In genomic region chr11:77467993-77468392, GRCh38 we compare ENCODE assay signal across 22 cellular contexts. TPM values are rescaled to one million over a fixed set of nuclear protein-coding genes. Genes with fewer than 3 reads are reported as not detected.
DNase-seq lines count a peak whose midpoint lies in the region; ATAC-seq, FAIRE-seq and TF ChIP-seq lines count a peak whose summit lies in the region.
"Had no signal": no experiment of that assay in that cellular context is flagged by ENCODE, and none has a peak within 500 bp of the region (broad histone marks: within the 10 kb centered on the region; RNA-seq: fewer than 3 reads in every experiment).

No MANE protein-coding gene starts in this region.

- TF ChIP-seq CTCF in WTC11 (IDR thresholded peaks at IDR 0.05), result no peak
- TF ChIP-seq CTCF in fibroblast of the aortic adventitia (IDR thresholded peaks at IDR 0.05; ENCODE audit: insufficient read depth, low read length), result no peak
- TF ChIP-seq CTCF in ascending aorta (IDR thresholded peaks at IDR 0.05), result no peak
- no peak for TF ChIP-seq CTCF in left lung (IDR thresholded peaks at IDR 0.05)

- H3K27ac Mint-ChIP-seq in WTC11, result peak overlapping the region; percentile 98
- H3K27ac Mint-ChIP-seq: activated naive CD8-positive, alpha-beta T cell had no signal

- ATAC-seq in WTC11 (no peak), left lung (no peak)
- ATAC-seq: A549; activated CD4-positive, CD25-positive, alpha-beta regulatory T cell treated with anti-CD3 and anti-CD28 coated beads, Interleukin-2, amount 50 U/mL, for 24 hours; right cardiac atrium had no signal

- WGBS in small intestine, 3 donors, result 48 to 60% (median 56%) methylated on average over 2 of the region's 2 CpGs

- DNase-seq in SIG-M5 treated with dmso at 0.1 percent for 504 hours (lab: John Stamatoyannopoulos, UW; ENCODE audit: unreplicated experiment) (peak; percentile 15), SIG-M5 (lab: John Stamatoyannopoulos, UW) (no peak), WTC11 (ENCODE audit: low spot score) (no peak), fibroblast of the aortic adventitia (ENCODE audit: low read depth) (peak; percentile 19), small intestine (peak; percentile 67), ascending aorta (ENCODE audit: low spot score in 2 of 2) (no peak), left lung (no peak), RKO (ENCODE audit: low spot score) (no peak)
- DNase-seq: MG63; NCI-H187; right cardiac atrium; SJCRH30; stimulated activated naive CD4-positive, alpha-beta T cell treated with Interleukin-2 at 50 U/mL for 16 hours; T-helper 2 cell; upper lobe of left lung had no signal

- H3K27me3 ChIP-seq in small intestine (ENCODE audit: control insufficient read depth in 2 of 2, insufficient read depth in 2 of 2, low read length in 2 of 2) (no peaks in the 10 kb centered on the region), ascending aorta (no peaks in the 10 kb centered on the region), left lung (peaks cover 0 to 7% of the 10 kb centered on the region in 2 donors)
- H3K27me3 ChIP-seq: cardiac muscle cell, esophagus muscularis mucosa, MG63, neutrophil, SJCRH30, upper lobe of left lung had no signal

- H3K36me3 ChIP-seq in small intestine (ENCODE audit: control insufficient read depth in 2 of 2, insufficient read depth in 2 of 2, low read length in 2 of 2) (no peaks in the 10 kb centered on the region), ascending aorta (no peaks in the 10 kb centered on the region), left lung (no peaks in the 10 kb centered on the region)
- H3K36me3 ChIP-seq: cardiac muscle cell, esophagus muscularis mucosa, MG63, neutrophil, SJCRH30, upper lobe of left lung had no signal

- no peaks in the 10 kb centered on the region for H3K36me3 Mint-ChIP-seq in WTC11
- H3K36me3 Mint-ChIP-seq: activated naive CD8-positive, alpha-beta T cell had no signal

- peaks cover 85% of the 10 kb centered on the region for H3K4me1 Mint-ChIP-seq in WTC11

- no peaks in the 10 kb centered on the region for H3K9me3 Mint-ChIP-seq in WTC11

- no peak for FAIRE-seq in small intestine (lab: Jason Lieb, UNC)
- FAIRE-seq: A549 had no signal

- peaks cover 2 to 13% of the 10 kb centered on the region in 2 donors for H3K4me1 ChIP-seq in small intestine (ENCODE audit: control insufficient read depth in 2 of 2, insufficient read depth in 1 of 2, low read depth in 1 of 2, low read length in 1 of 2)
- H3K4me1 ChIP-seq in ascending aorta, result no peaks in the 10 kb centered on the region
- H3K4me1 ChIP-seq in left lung, result peaks cover 0 to 9% of the 10 kb centered on the region in 2 donors
- H3K4me1 ChIP-seq: SJCRH30 had no signal

- H3K27ac ChIP-seq in small intestine (ENCODE audit: low read depth in 1 of 2, low read length in 1 of 2), result no peak overlapping the region
- H3K27ac ChIP-seq in ascending aorta, result no peak overlapping the region
- H3K27ac ChIP-seq in left lung, result no peak overlapping the region
- H3K27ac ChIP-seq: A549, C4-2B, cardiac muscle cell, esophagus muscularis mucosa, neutrophil, SJCRH30, upper lobe of left lung had no signal

- CTCF ChIA-PET in WTC11 (lab: Charles Lee), result interaction anchor here (1.0 to 1.2 kb wide), 2 partner anchors 10 to 56 kb away, joined by 3 read pairs; no protein-coding TSS in a partner anchor

- H3K9me3 ChIP-seq in small intestine (ENCODE audit: control insufficient read depth, low read depth) (no peaks in the 10 kb centered on the region), ascending aorta (no peaks in the 10 kb centered on the region), left lung (no peaks in the 10 kb centered on the region)
- H3K9me3 ChIP-seq: A549, esophagus muscularis mucosa, MG63, neutrophil, SJCRH30, upper lobe of left lung had no signal

- intact Hi-C loops in ascending aorta (cut with DNase I), result no loop called here
- intact Hi-C loops in left lung (cut with DNase I), result no loop called here

- POLR2A ChIA-PET in WTC11 (lab: Charles Lee), result no interaction called here

- H3K4me3 ChIP-seq in fibroblast of the aortic adventitia (ENCODE audit: low read depth, low read length) (no peak overlapping the region), small intestine (ENCODE audit: low read depth in 1 of 2, low read length in 2 of 2) (no peak overlapping the region), ascending aorta (no peak overlapping the region), left lung (no peak overlapping the region)
- H3K4me3 ChIP-seq: A549, cardiac muscle cell, esophagus muscularis mucosa, MG63, SJCRH30, upper lobe of left lung had no signal

- H3K27me3 Mint-ChIP-seq in WTC11 (ENCODE audit: low read depth), result no peaks in the 10 kb centered on the region
- H3K27me3 Mint-ChIP-seq: activated naive CD8-positive, alpha-beta T cell had no signal

- peak overlapping the region; percentile 4 for H3K4me3 Mint-ChIP-seq in WTC11
- H3K4me3 Mint-ChIP-seq: activated naive CD8-positive, alpha-beta T cell had no signal

TF ChIP-seq in WTC11, 78 proteins besides CTCF, POLR2A, EP300 and RAD21:
- TF ChIP-seq ZNF425 (CRISPR knock-in tag; conservative IDR thresholded peaks at IDR 0.05) (no peak), ZSCAN18 (CRISPR knock-in tag; IDR thresholded peaks at IDR 0.05) (no peak), ETV6 (CRISPR knock-in tag; IDR thresholded peaks at IDR 0.05) (no peak)

RNA-seq across cellular contexts. Expression of gene PAK1, which starts 5.9 kb away (rescaled TPM):
- 160 to 191 TPM (median 166 TPM) in 3 replicates for total RNA-seq in WTC11 (2021)
- 56.2 and 95.2 TPM in 2 replicates for total RNA-seq in fibroblast of the aortic adventitia (ENCODE audit: low replicate concordance)
- polyA plus RNA-seq in small intestine, result 10 to 100 TPM; 35.0 to 60.0 (median 50.3) TPM
- total RNA-seq in ascending aorta, result 39.8 TPM
- total RNA-seq in left lung, result 10 to 100 TPM; 32.4 to 42.8 TPM

Comparison
In these comparisons a context has a peak if more than half of its experiments do, and no peak if none do; other contexts are left out.
1. DNase-seq: peak in SIG-M5 treated with dmso at 0.1 percent for 504 hours (single experiment), fibroblast of the aortic adventitia (single experiment) and small intestine (single experiment); none in SIG-M5 (single experiment), WTC11 (single experiment), ascending aorta (0 of 2), left lung (0 of 2) and RKO (single experiment).